In the genomic region with DNA sequence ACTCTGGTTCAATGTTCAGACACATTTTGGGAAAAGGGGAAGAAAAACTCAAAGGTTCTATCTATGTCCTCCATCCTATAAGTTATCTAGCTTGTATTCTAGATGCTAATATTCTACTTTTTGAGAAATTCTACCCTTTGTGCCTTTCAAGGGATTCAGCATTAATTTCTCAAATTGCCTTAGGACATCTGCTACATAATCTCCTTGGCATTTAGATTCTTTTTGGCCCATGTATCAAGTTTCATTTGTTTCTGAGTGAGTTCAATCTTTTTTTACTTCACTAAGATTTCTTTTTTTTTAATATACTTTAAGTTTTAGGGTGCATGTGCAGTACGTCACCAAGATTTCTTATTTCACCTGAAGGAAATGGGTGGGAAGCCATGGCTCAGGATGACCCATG, we compare ENCODE assay signal across 17 cellular contexts.
DNase-seq lines count a peak whose midpoint lies in the region; ATAC-seq and TF ChIP-seq lines count a peak whose summit lies in the region.
"Had no signal": no experiment of that assay in that cellular context is flagged by ENCODE, and none has a peak within 500 bp of the region (broad histone marks: within the 10 kb centered on the region; RNA-seq: fewer than 3 reads in every experiment).

No MANE protein-coding gene starts in this region.

- H3K9me3 Mint-ChIP-seq in GM23338 (no peaks in the 10 kb centered on the region; the same call in 2 of the 3 replicates), osteocyte (ENCODE audit: unreplicated experiment) (peaks cover 14% of the 10 kb centered on the region)
- no peaks in the 10 kb centered on the region for H3K9me3 Mint-ChIP-seq in activated T-helper 2 cell treated with anti-CD3 and anti-CD28 coated beads, Interferon-gamma antibody, Interleukin-2, Interleukin-4, amounts not matched to agents 10 μg/mL and 5 μg/mL and 100 μg/mL, durations not matched to agents 14 hours and 24 hours and 36 hours

- H3K9me3 ChIP-seq in BE2C = no peaks in the 10 kb centered on the region
- H3K9me3 ChIP-seq: SJCRH30 had no signal

- H3K27ac ChIP-seq in GM23338 (ENCODE audit: low read depth) = no peak overlapping the region
- H3K27ac ChIP-seq: HL-60, SJCRH30 had no signal

- H3K4me1 Mint-ChIP-seq in GM23338 (peaks cover 13% of the 10 kb centered on the region; the same call in 2 of the 3 replicates), osteocyte (ENCODE audit: unreplicated experiment) (peaks cover 32% of the 10 kb centered on the region)
- no peaks in the 10 kb centered on the region for H3K4me1 Mint-ChIP-seq in activated T-helper 2 cell treated with anti-CD3 and anti-CD28 coated beads, Interferon-gamma antibody, Interleukin-2, Interleukin-4, amounts not matched to agents 10 μg/mL and 5 μg/mL and 100 μg/mL, durations not matched to agents 14 hours and 24 hours and 36 hours (ENCODE audit: low read depth)
- H3K4me1 Mint-ChIP-seq: T-cell had no signal

- H3K4me3 Mint-ChIP-seq in GM23338 = no peak overlapping the region
- H3K4me3 Mint-ChIP-seq in osteocyte (ENCODE audit: unreplicated experiment) = no peak overlapping the region
- no peak overlapping the region for H3K4me3 Mint-ChIP-seq in activated T-helper 2 cell treated with anti-CD3 and anti-CD28 coated beads, Interferon-gamma antibody, Interleukin-2, Interleukin-4, amounts not matched to agents 10 μg/mL and 5 μg/mL and 100 μg/mL, durations not matched to agents 14 hours and 24 hours and 36 hours (ENCODE audit: low read depth)
- H3K4me3 Mint-ChIP-seq: CD8-positive, alpha-beta T cell; T-cell had no signal

- no peaks in the 10 kb centered on the region for H3K79me2 ChIP-seq in GM23338 (replicated peaks; ENCODE audit: insufficient read depth)

- H3K27ac Mint-ChIP-seq in GM23338 = peak overlapping the region; percentile 16; the same call in 1 of the 2 replicates
- peak overlapping the region; percentile 53 for H3K27ac Mint-ChIP-seq in osteocyte (ENCODE audit: unreplicated experiment)
- no peak overlapping the region for H3K27ac Mint-ChIP-seq in activated T-helper 2 cell treated with anti-CD3 and anti-CD28 coated beads, Interferon-gamma antibody, Interleukin-2, Interleukin-4, amounts not matched to agents 10 μg/mL and 5 μg/mL and 100 μg/mL, durations not matched to agents 14 hours and 24 hours and 36 hours
- H3K27ac Mint-ChIP-seq: CD8-positive, alpha-beta T cell; T-cell had no signal

- H3K36me3 ChIP-seq in GM23338 (ENCODE audit: insufficient read depth) (no peaks in the 10 kb centered on the region), BE2C (no peaks in the 10 kb centered on the region)
- H3K36me3 ChIP-seq: MG63, SJCRH30 had no signal

- intact Hi-C loops in activated T-helper 2 cell treated with anti-CD3 and anti-CD28 coated beads, Interferon-gamma antibody, Interleukin-2, Interleukin-4, amounts not matched to agents 10 μg/mL and 5 μg/mL and 100 μg/mL, durations not matched to agents 14 hours and 24 hours and 36 hours (cut with micrococcal nuclease) = no loop called here

- H3K4me3 ChIP-seq in GM23338 (no peak overlapping the region), BE2C (ENCODE audit: low read depth, low read length) (no peak overlapping the region)
- H3K4me3 ChIP-seq: MG63, SJCRH30 had no signal

- H3F3A ChIP-seq in GM23338 (replicated peaks; ENCODE audit: low read depth) = no peaks in the 10 kb centered on the region

- no peak overlapping the region for H2AFZ ChIP-seq in GM23338

- H3K27me3 Mint-ChIP-seq in GM23338 (ENCODE audit: insufficient read depth, low read depth, poor library complexity) (peaks cover 3% of the 10 kb centered on the region), osteocyte (ENCODE audit: unreplicated experiment) (no peaks in the 10 kb centered on the region)
- H3K27me3 Mint-ChIP-seq in activated T-helper 2 cell treated with anti-CD3 and anti-CD28 coated beads, Interferon-gamma antibody, Interleukin-2, Interleukin-4, amounts not matched to agents 10 μg/mL and 5 μg/mL and 100 μg/mL, durations not matched to agents 14 hours and 24 hours and 36 hours (ENCODE audit: low read depth) = no peaks in the 10 kb centered on the region
- H3K27me3 Mint-ChIP-seq: T-cell had no signal

- peaks cover 9% of the 10 kb centered on the region for H3K4me1 ChIP-seq in GM23338 (ENCODE audit: insufficient read depth)
- H3K4me1 ChIP-seq in BE2C = no peaks in the 10 kb centered on the region

- H3K36me3 Mint-ChIP-seq in GM23338 (ENCODE audit: low read depth) (peaks cover 4% of the 10 kb centered on the region; the same call in 1 of the 3 replicates), osteocyte (ENCODE audit: unreplicated experiment) (peaks cover 8% of the 10 kb centered on the region)
- H3K36me3 Mint-ChIP-seq in activated T-helper 2 cell treated with anti-CD3 and anti-CD28 coated beads, Interferon-gamma antibody, Interleukin-2, Interleukin-4, amounts not matched to agents 10 μg/mL and 5 μg/mL and 100 μg/mL, durations not matched to agents 14 hours and 24 hours and 36 hours (ENCODE audit: low read depth) = no peaks in the 10 kb centered on the region
- H3K36me3 Mint-ChIP-seq: CD8-positive, alpha-beta T cell; T-cell had no signal

- no peaks in the 10 kb centered on the region for H4K20me1 ChIP-seq in GM23338 (replicated peaks; ENCODE audit: insufficient read depth)

- H3K4me2 ChIP-seq in GM23338 = no peak overlapping the region

- no peak for DNase-seq in GM23338 (ENCODE audit: low spot score)
- peak; percentile 73 for DNase-seq in M059J (ENCODE audit: low read depth)
- peak; percentile 66 for DNase-seq in dedifferentiated amniotic fluid mesenchymal stem cell (ENCODE audit: extremely low spot score)
- DNase-seq in osteocyte (ENCODE audit: extremely low spot score, unreplicated experiment) = no peak
- no peak for DNase-seq in BE2C
- no peak for DNase-seq in activated T-helper 2 cell treated with anti-CD3 and anti-CD28 coated beads, Interferon-gamma antibody, Interleukin-2, Interleukin-4, amounts not matched to agents 10 μg/mL and 5 μg/mL and 100 μg/mL, durations not matched to agents 14 hours and 24 hours and 36 hours (ENCODE audit: low spot score)
- DNase-seq: CD8-positive, alpha-beta T cell; HCEC 1CT; KBM-7; MG63; NCI-H1092 treated with DMSO at 0.1 percent for 48 hours; NCI-H1694; NCI-H446 treated with DMSO at 0.1 percent for 48 hours; T-cell had no signal

- H3K27me3 ChIP-seq in GM23338 (ENCODE audit: insufficient read depth) (no peaks in the 10 kb centered on the region), BE2C (no peaks in the 10 kb centered on the region)
- H3K27me3 ChIP-seq: MG63, SJCRH30 had no signal

- TF ChIP-seq CTCF in GM23338 (conservative IDR thresholded peaks at IDR 0.05; ENCODE audit: low read depth in 2 of 2) (no peak), osteocyte (IDR thresholded peaks at IDR 0.05) (no peak), BE2C (IDR thresholded peaks at IDR 0.05; ENCODE audit: low read depth, low read length) (no peak)

- ATAC-seq in GM23338 (no peak), HG02938 (IDR thresholded peaks at IDR 0.05; ENCODE audit: unreplicated experiment) (no peak)
- ATAC-seq: CD8-positive, alpha-beta T cell; T-cell had no signal

- H3K9me2 ChIP-seq in GM23338 (ENCODE audit: insufficient read depth) = no peaks in the 10 kb centered on the region

Comparison
In these comparisons a context has a peak if more than half of its experiments do, and no peak if none do; other contexts are left out.
1. DNase-seq: peak in M059J (single experiment) and dedifferentiated amniotic fluid mesenchymal stem cell (single experiment); none in GM23338 (single experiment), osteocyte (single experiment), BE2C (single experiment) and activated T-helper 2 cell treated with anti-CD3 and anti-CD28 coated beads, Interferon-gamma antibody, Interleukin-2, Interleukin-4, amounts not matched to agents 10 μg/mL and 5 μg/mL and 100 μg/mL, durations not matched to agents 14 hours and 24 hours and 36 hours (single experiment).